In the genomic region with DNA sequence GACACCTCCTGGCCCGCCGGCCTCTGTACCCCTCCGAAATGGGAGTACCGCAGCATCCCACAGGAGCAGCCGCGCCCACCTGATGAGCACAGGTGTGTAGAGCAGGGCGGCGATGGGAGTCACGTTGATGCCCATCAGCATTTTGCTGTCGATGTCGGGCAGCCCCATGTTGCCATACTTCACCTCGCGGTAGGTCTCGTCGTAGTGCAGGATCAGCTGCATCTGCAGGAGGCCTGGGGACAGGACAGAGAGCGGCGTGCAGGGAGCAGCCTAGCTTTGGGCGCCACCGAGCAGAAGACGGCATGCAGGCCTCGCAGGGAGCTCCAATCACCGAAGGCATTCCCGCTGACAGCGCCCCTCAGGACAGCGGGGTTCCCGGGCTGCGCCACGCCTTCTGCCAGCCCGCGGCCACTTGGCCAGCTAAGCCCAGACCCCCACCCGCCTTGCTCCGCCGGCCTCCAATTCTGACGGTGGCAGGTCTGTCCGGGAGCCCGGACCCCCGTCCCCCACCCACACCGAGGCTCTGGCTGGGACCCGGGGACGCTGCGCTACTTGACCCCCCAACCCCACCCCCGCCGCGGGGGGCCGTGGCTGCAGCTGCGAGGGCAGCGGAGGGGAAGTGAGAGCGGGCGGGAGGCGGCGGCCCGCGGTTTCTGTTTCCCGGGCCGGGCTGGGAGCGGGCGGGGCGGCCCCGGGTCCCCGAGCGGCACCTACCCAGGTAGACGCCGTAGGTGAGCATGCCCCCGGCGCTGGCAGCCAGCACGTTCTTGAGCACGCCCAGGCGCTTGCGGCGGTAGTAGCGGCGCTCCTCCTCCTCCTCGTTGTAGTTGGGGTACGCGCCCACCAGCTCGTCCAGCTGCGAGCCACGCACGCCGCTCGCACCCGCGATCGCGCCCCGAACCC, we compare ENCODE assay signal across 1 cellular context.
TF ChIP-seq lines count a peak whose summit lies in the region.

No MANE protein-coding gene starts in this region.

TF ChIP-seq in Ishikawa, 13 proteins besides CTCF, POLR2A, EP300 and RAD21 (continued from another document):
- TF ChIP-seq, protein P1, sequence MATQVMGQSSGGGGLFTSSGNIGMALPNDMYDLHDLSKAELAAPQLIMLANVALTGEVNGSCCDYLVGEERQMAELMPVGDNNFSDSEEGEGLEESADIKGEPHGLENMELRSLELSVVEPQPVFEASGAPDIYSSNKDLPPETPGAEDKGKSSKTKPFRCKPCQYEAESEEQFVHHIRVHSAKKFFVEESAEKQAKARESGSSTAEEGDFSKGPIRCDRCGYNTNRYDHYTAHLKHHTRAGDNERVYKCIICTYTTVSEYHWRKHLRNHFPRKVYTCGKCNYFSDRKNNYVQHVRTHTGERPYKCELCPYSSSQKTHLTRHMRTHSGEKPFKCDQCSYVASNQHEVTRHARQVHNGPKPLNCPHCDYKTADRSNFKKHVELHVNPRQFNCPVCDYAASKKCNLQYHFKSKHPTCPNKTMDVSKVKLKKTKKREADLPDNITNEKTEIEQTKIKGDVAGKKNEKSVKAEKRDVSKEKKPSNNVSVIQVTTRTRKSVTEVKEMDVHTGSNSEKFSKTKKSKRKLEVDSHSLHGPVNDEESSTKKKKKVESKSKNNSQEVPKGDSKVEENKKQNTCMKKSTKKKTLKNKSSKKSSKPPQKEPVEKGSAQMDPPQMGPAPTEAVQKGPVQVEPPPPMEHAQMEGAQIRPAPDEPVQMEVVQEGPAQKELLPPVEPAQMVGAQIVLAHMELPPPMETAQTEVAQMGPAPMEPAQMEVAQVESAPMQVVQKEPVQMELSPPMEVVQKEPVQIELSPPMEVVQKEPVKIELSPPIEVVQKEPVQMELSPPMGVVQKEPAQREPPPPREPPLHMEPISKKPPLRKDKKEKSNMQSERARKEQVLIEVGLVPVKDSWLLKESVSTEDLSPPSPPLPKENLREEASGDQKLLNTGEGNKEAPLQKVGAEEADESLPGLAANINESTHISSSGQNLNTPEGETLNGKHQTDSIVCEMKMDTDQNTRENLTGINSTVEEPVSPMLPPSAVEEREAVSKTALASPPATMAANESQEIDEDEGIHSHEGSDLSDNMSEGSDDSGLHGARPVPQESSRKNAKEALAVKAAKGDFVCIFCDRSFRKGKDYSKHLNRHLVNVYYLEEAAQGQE (IDR thresholded peaks at IDR 0.05; ENCODE audit: low read depth): no peak
- peak; percentile 47; the same call in 1 of the 2 replicates for TF ChIP-seq NFIC (IDR thresholded peaks at IDR 0.05)
- TF ChIP-seq YY1 (IDR thresholded peaks at IDR 0.05; ENCODE audit: low read depth): no peak
- TF ChIP-seq TAF1 (IDR thresholded peaks at IDR 0.05; ENCODE audit: low read depth): no peak; the same call in 1 of the 2 replicates
- TF ChIP-seq, protein P2, sequence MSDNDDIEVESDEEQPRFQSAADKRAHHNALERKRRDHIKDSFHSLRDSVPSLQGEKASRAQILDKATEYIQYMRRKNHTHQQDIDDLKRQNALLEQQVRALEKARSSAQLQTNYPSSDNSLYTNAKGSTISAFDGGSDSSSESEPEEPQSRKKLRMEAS (IDR thresholded peaks at IDR 0.05): peak; percentile 43
- no peak for TF ChIP-seq TEAD4 (IDR thresholded peaks at IDR 0.05)
- no peak for TF ChIP-seq CEBPB (IDR thresholded peaks at IDR 0.05)
- no peak for TF ChIP-seq FOXM1 (IDR thresholded peaks at IDR 0.05; ENCODE audit: borderline replicate concordance, low read depth)
- TF ChIP-seq TCF12 (IDR thresholded peaks at IDR 0.05; ENCODE audit: low read depth): 0 out of 2 replicates have a peak, but pooled peaks have one; percentile 15
- TF ChIP-seq, protein P3, sequence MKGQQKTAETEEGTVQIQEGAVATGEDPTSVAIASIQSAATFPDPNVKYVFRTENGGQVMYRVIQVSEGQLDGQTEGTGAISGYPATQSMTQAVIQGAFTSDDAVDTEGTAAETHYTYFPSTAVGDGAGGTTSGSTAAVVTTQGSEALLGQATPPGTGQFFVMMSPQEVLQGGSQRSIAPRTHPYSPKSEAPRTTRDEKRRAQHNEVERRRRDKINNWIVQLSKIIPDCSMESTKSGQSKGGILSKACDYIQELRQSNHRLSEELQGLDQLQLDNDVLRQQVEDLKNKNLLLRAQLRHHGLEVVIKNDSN (IDR thresholded peaks at IDR 0.05): no peak
